15 cellular contexts compared by ENCODE assay signal in the genomic region with DNA sequence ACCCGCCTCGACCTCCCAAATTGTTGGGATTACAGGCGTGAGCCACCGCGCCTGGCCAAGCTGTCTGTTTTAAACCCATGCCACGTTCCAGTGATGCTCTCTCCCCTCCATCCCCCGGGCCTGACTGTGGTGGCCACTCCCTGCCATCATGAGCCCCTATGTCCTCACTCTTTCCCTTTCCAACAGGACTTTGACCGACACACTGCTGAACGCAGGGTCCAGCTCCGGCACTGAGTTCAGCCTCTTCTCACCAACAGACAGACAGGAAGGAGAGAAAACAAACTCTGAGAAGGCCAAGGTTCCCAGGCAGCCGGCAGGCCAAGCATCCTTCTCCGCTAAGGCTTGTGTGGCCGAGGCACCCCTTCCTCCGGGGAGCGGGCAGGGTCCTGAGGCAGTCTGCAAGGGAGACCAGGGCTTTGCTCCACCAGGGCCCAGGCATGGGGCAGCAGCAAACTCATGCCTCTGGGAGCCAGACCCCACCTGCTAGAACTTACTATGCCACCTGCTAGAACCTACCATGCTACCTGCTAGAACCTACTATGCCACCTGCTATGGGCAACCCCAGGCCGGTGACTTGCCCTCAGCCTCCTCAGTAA.
"Had no signal": no experiment of that assay in that cellular context is flagged by ENCODE, and none has a peak within 500 bp of the region (broad histone marks: within the 10 kb centered on the region; RNA-seq: fewer than 3 reads in every experiment).

No MANE protein-coding gene starts in this region.

- H3K4me3 Mint-ChIP-seq: naive B cell, nephron had no signal

- H3K4me3 ChIP-seq: dorsolateral prefrontal cortex, left ventricle myocardium inferior, lung had no signal

- H3K9me3 Mint-ChIP-seq: naive B cell, nephron had no signal

- H3K27me3 Mint-ChIP-seq: naive B cell had no signal

- H3K27ac Mint-ChIP-seq: nephron had no signal

- H3K27me3 ChIP-seq: dorsolateral prefrontal cortex, neutrophil had no signal

- H3K9me3 ChIP-seq: left ventricle myocardium inferior, neutrophil had no signal

- H3K27ac ChIP-seq: dorsolateral prefrontal cortex, left ventricle myocardium inferior, neutrophil had no signal

- DNase-seq: cortex of kidney; dorsolateral prefrontal cortex; effector CD8-positive, alpha-beta T cell; foreskin melanocyte; islet precursor cell; left ventricle myocardium inferior; mesendoderm; naive B cell; small intestine; stimulated activated CD4-positive, alpha-beta T cell treated with anti-CD3 and anti-CD28 coated beads, Interleukin-12 subunit alpha, Interleukin-12 subunit beta, amount 100 ng/mL, for 4 hours; stimulated activated naive CD4-positive, alpha-beta T cell treated with Interleukin-2 at 50 U/mL for 16 hours; trophoblast cell had no signal
